In the genomic region with DNA sequence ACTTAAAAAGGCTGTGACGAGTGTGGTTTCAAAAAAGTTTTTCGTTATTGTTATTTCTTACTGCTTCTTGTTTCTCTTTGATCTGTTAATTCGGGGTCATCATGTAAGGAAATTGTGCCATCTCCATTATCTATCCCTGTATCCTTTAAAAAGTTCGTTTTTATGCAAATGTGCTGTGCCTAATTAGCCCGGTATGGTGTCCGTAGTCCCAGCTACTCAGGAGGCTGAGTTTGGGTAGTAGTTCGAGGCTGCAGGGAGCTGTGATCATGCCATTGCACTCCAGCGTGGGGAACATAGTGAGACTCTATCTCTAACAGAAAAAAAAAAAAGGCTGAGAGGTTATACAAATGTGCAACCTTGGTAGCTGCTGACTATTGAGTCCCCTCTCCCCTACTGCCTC, we compare ENCODE assay signal across 8 cellular contexts. TPM values are rescaled to one million over a fixed set of nuclear protein-coding genes. Genes with fewer than 3 reads are reported as not detected.
"Had no signal": no experiment of that assay in that cellular context is flagged by ENCODE, and none has a peak within 500 bp of the region (broad histone marks: within the 10 kb centered on the region; RNA-seq: fewer than 3 reads in every experiment).

No MANE protein-coding gene starts in this region.

- H3K4me2 ChIP-seq: KMS-11 had no signal

- FAIRE-seq: HepG2, HTR-8/SVneo had no signal

- H3K4me3 Mint-ChIP-seq: IgD-negative memory B cell had no signal

- DNase-seq: KBM-7, KG1 had no signal

- H3K27ac Mint-ChIP-seq: IgD-negative memory B cell had no signal

- H3K36me3 Mint-ChIP-seq: IgD-negative memory B cell had no signal

- H3K4me1 Mint-ChIP-seq: IgD-negative memory B cell had no signal

- H3K27ac ChIP-seq: HL-60, KMS-11 had no signal

- ATAC-seq: HepG2 had no signal

- H3K9ac ChIP-seq: KMS-11 had no signal

RNA-seq across cellular contexts. Expression of a gene that starts 45.1 kb away (rescaled TPM):
- total RNA-seq: HepG2, HT1080 had no signal
- polyA plus RNA-seq: HepG2, IgD-negative memory B cell had no signal
